Comparison of ENCODE assay signal across 18 cellular contexts in the genomic region with DNA sequence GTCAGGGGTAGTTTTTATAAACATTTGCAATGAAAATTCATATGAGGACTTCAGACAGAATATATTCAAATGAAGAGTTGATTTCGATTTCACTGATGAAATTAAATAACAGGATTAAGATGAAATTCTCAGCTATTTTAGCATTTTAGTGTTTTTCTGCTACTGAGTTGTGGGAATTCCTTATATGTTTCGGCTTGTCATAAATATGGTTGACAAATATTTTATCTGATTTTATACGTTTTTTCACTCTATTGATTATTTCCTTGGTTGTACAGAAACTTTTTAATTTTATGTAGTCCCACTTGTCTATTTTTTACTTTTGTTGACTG. TPM values are rescaled to one million over a fixed set of nuclear protein-coding genes. Genes with fewer than 3 reads are reported as not detected.
DNase-seq lines count a peak whose midpoint lies in the region; ATAC-seq and TF ChIP-seq lines count a peak whose summit lies in the region.
"Had no signal": no experiment of that assay in that cellular context is flagged by ENCODE, and none has a peak within 500 bp of the region (broad histone marks: within the 10 kb centered on the region; RNA-seq: fewer than 3 reads in every experiment).

No MANE protein-coding gene starts in this region.

- CTCF ChIA-PET in activated naive CD4-positive, alpha-beta T cell treated with anti-CD3 and anti-CD28 coated beads for 36 hours (lab: Charles Lee) = interaction anchor here (0.8 to 1.7 kb wide), 8 partner anchors 12 to 385 kb away, joined by 3 to 6 read pairs (median 3); partner anchors contain the start of gene ELMO1

- 0 out of 2 replicates have a peak overlapping the region, but pooled peaks have one; percentile 65 for H3K9ac ChIP-seq in OCI-LY3 (ENCODE audit: low read length)

- H3K4me3 ChIP-seq in OCI-LY3 (ENCODE audit: low read length) (peak overlapping the region; percentile 94; the same call in 1 of the 2 replicates), coronary artery (no peak overlapping the region), neutrophil (ENCODE audit: low read depth in 1 of 2, low read length in 1 of 2) (no peak overlapping the region), thyroid gland (replicated peaks in 1 of 3) (no peak overlapping the region)
- H3K4me3 ChIP-seq: colonic mucosa had no signal

- H4K20me1 ChIP-seq in OCI-LY3 (ENCODE audit: insufficient read depth, low read length) = no peaks in the 10 kb centered on the region

- H2AFZ ChIP-seq in OCI-LY3 (ENCODE audit: low read depth, low read length) = no peak overlapping the region

- no peak overlapping the region; the same call in 1 of the 2 replicates for H3K4me2 ChIP-seq in OCI-LY3 (ENCODE audit: low read length)

- peaks cover 28% of the 10 kb centered on the region for H3K4me1 ChIP-seq in OCI-LY3 (ENCODE audit: low read length)
- H3K4me1 ChIP-seq in neutrophil (ENCODE audit: control insufficient read depth in 1 of 2, insufficient read depth in 1 of 2, low read depth in 1 of 2, low read length in 1 of 2) = peaks cover 3 to 8% of the 10 kb centered on the region in 2 experiments
- H3K4me1 ChIP-seq in thyroid gland = peaks cover 0 to 11% of the 10 kb centered on the region in 2 donors
- H3K4me1 ChIP-seq: colonic mucosa had no signal

- H3K36me3 Mint-ChIP-seq in CD14-positive monocyte = peaks cover 5 to 16% of the 10 kb centered on the region in 2 donors
- no peaks in the 10 kb centered on the region for H3K36me3 Mint-ChIP-seq in activated naive CD4-positive, alpha-beta T cell treated with anti-CD3 and anti-CD28 coated beads, Interleukin-2, amount 50 U/mL, for 72 hours
- no peaks in the 10 kb centered on the region for H3K36me3 Mint-ChIP-seq in activated naive CD4-positive, alpha-beta T cell treated with anti-CD3 and anti-CD28 coated beads for 36 hours (ENCODE audit: low read depth)
- H3K36me3 Mint-ChIP-seq: activated naive CD8-positive, alpha-beta T cell treated with anti-CD3 and anti-CD28 coated beads, Interleukin-2, amount 10 ng/mL, durations not matched to agents 7 days and 5 days had no signal

- no peak overlapping the region for H3K4me3 Mint-ChIP-seq in CD14-positive monocyte
- no peak overlapping the region for H3K4me3 Mint-ChIP-seq in activated naive CD4-positive, alpha-beta T cell treated with anti-CD3 and anti-CD28 coated beads for 36 hours

- peak; percentile 38 for TF ChIP-seq CTCF in CD14-positive monocyte (IDR thresholded peaks at IDR 0.05)
- TF ChIP-seq CTCF in OCI-LY3 (IDR thresholded peaks at IDR 0.05; ENCODE audit: low read depth, low read length) = no peak
- peak; percentile 1 for TF ChIP-seq CTCF in coronary artery (IDR thresholded peaks at IDR 0.05)
- TF ChIP-seq CTCF in neutrophil (IDR thresholded peaks at IDR 0.05) = peak; percentile 8
- peak in 1 of 6 experiments; percentile 1 for TF ChIP-seq CTCF in thyroid gland (IDR thresholded peaks at IDR 0.05)

- peaks cover 19% of the 10 kb centered on the region for H3K4me1 Mint-ChIP-seq in CD14-positive monocyte
- H3K4me1 Mint-ChIP-seq in activated naive CD4-positive, alpha-beta T cell treated with anti-CD3 and anti-CD28 coated beads for 36 hours (ENCODE audit: low read depth) = peaks cover 5% of the 10 kb centered on the region

- H3K9me3 Mint-ChIP-seq in CD14-positive monocyte = peaks cover 0 to 3% (median 0%) of the 10 kb centered on the region in 7 donors
- no peaks in the 10 kb centered on the region for H3K9me3 Mint-ChIP-seq in activated naive CD4-positive, alpha-beta T cell treated with anti-CD3 and anti-CD28 coated beads, Interleukin-2, amount 50 U/mL, for 72 hours
- H3K9me3 Mint-ChIP-seq in activated naive CD4-positive, alpha-beta T cell treated with anti-CD3 and anti-CD28 coated beads for 36 hours = no peaks in the 10 kb centered on the region
- H3K9me3 Mint-ChIP-seq: activated naive CD8-positive, alpha-beta T cell treated with anti-CD3 and anti-CD28 coated beads, Interleukin-2, amount 10 ng/mL, durations not matched to agents 7 days and 5 days had no signal

- TF ChIP-seq POLR2A in thyroid gland (IDR thresholded peaks at IDR 0.05) = no peak

- no peak overlapping the region for H3K27ac Mint-ChIP-seq in CD14-positive monocyte
- H3K27ac Mint-ChIP-seq in activated naive CD4-positive, alpha-beta T cell treated with anti-CD3 and anti-CD28 coated beads, Interleukin-2, amount 50 U/mL, for 72 hours = no peak overlapping the region
- no peak overlapping the region for H3K27ac Mint-ChIP-seq in activated naive CD4-positive, alpha-beta T cell treated with anti-CD3 and anti-CD28 coated beads for 36 hours
- H3K27ac Mint-ChIP-seq: activated naive CD8-positive, alpha-beta T cell treated with anti-CD3 and anti-CD28 coated beads, Interleukin-2, amount 10 ng/mL, durations not matched to agents 7 days and 5 days had no signal

- intact Hi-C loops in CD14-positive monocyte (cut with micrococcal nuclease) = loop anchor here (10.0 kb wide), 3 partner anchors 209 to 629 kb away; no protein-coding TSS in a partner anchor
- intact Hi-C loops in thyroid gland (cut with DNase I) = loop anchor here (5.0 to 10.0 kb wide), 2 partner anchors 606 to 629 kb away; no protein-coding TSS in a partner anchor
- intact Hi-C loops in activated naive CD4-positive, alpha-beta T cell treated with anti-CD3 and anti-CD28 coated beads for 36 hours (cut with micrococcal nuclease) = loop anchor here (2.0 to 10.0 kb wide), 10 partner anchors 206 to 1361 kb away; no protein-coding TSS in a partner anchor

- no peak overlapping the region for H3K27ac ChIP-seq in OCI-LY3 (ENCODE audit: low read length)
- H3K27ac ChIP-seq in coronary artery = no peak overlapping the region
- H3K27ac ChIP-seq in neutrophil = no peak overlapping the region
- H3K27ac ChIP-seq in thyroid gland = no peak overlapping the region
- H3K27ac ChIP-seq: colonic mucosa had no signal

- WGBS in thyroid gland, 2 donors = 19 to 26% methylated on average over 3 of the region's 3 CpGs

- H3K27me3 ChIP-seq in OCI-LY3 (ENCODE audit: low read depth, low read length) (peaks cover 13% of the 10 kb centered on the region), neutrophil (no peaks in the 10 kb centered on the region), thyroid gland (no peaks in the 10 kb centered on the region)
- H3K27me3 ChIP-seq: colonic mucosa had no signal

- H3K36me3 ChIP-seq in OCI-LY3 (replicated peaks; ENCODE audit: low read depth, low read length) (no peaks in the 10 kb centered on the region), neutrophil (peaks cover 12% of the 10 kb centered on the region), thyroid gland (no peaks in the 10 kb centered on the region)
- H3K36me3 ChIP-seq: colonic mucosa had no signal

- ATAC-seq in activated naive CD4-positive, alpha-beta T cell treated with anti-CD3 and anti-CD28 coated beads, Interleukin-2, amount 50 U/mL, for 72 hours = no peak
- ATAC-seq: Right ventricle myocardium inferior had no signal

- DNase-seq in CD14-positive monocyte (ENCODE audit: low spot score) (no peak), coronary artery (ENCODE audit: low spot score) (no peak), thyroid gland (no peak)
- no peak for DNase-seq in activated naive CD4-positive, alpha-beta T cell treated with anti-CD3 and anti-CD28 coated beads, Interleukin-2, amount 50 U/mL, for 72 hours (ENCODE audit: low spot score in 2 of 2)
- no peak for DNase-seq in activated naive CD4-positive, alpha-beta T cell treated with anti-CD3 and anti-CD28 coated beads for 36 hours
- DNase-seq: activated CD4-positive, CD25-positive, alpha-beta regulatory T cell treated with anti-CD3 and anti-CD28 coated beads, Interleukin-2, amount 50 U/mL, for 72 hours; NCI-H1417 treated with DMSO at 0.1 percent for 48 hours had no signal

- H3K79me2 ChIP-seq in OCI-LY3 (ENCODE audit: low read length) = no peaks in the 10 kb centered on the region

- peaks cover 0 to 3% (median 2%) of the 10 kb centered on the region in 3 donors for H3K27me3 Mint-ChIP-seq in CD14-positive monocyte (ENCODE audit: low read depth in 3 of 3)
- peaks cover 4% of the 10 kb centered on the region for H3K27me3 Mint-ChIP-seq in activated naive CD4-positive, alpha-beta T cell treated with anti-CD3 and anti-CD28 coated beads for 36 hours (ENCODE audit: low read depth)

- H3K9me3 ChIP-seq in OCI-LY3 (ENCODE audit: insufficient read depth, low read length) = no peaks in the 10 kb centered on the region
- H3K9me3 ChIP-seq in neutrophil = no peaks in the 10 kb centered on the region
- H3K9me3 ChIP-seq in thyroid gland = no peaks in the 10 kb centered on the region
- H3K9me3 ChIP-seq: colonic mucosa had no signal

RNA-seq across cellular contexts. Expression of gene NME8, which starts 14.6 kb away (rescaled TPM):
- polyA plus RNA-seq in CD14-positive monocyte = 1 to 10 TPM; 3.2 to 4.8 TPM
- total RNA-seq in activated naive CD4-positive, alpha-beta T cell treated with anti-CD3 and anti-CD28 coated beads, Interleukin-2, amount 50 U/mL, for 72 hours = not detected
- 1 to 10 TPM in 1 of 4 donors, not detected in 3; 2.6 TPM for total RNA-seq in thyroid gland
- not detected for total RNA-seq in activated naive CD4-positive, alpha-beta T cell treated with anti-CD3 and anti-CD28 coated beads for 36 hours
- total RNA-seq: activated CD8-positive, alpha-beta memory T cell treated with anti-CD3 and anti-CD28 coated beads for 36 hours; activated naive CD8-positive, alpha-beta T cell treated with anti-CD3 and anti-CD28 coated beads, Interleukin-2, amount 10 ng/mL, durations not matched to agents 7 days and 5 days; colonic mucosa; Daoy; endothelial cell of umbilical vein; LHCN-M2; lung microvascular endothelial cell; Right ventricle myocardium inferior; temporal lobe had no signal
- polyA plus RNA-seq: endothelial cell of umbilical vein had no signal
